In the genomic region with DNA sequence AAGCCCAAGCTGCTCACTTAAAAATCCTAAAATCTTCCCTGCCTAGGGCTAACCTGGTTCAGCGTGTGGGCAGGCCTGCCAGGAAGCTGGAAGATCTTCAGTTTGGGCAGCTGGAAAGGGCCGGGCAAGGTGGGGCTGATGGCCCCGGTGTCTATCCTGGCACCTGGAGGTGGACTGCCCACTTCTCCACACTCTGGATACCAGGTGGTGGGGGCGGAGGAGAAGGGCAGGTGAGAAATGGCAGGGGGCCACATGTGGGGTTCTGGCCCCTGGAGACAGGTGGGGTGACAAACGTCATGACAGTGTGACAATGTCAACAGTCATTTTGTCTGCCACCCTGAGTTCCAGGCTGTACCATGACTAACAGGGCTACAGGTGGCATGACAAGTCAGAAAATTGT, we compare ENCODE assay signal across 27 cellular contexts.
"Had no signal": no experiment of that assay in that cellular context is flagged by ENCODE, and none has a peak within 500 bp of the region (broad histone marks: within the 10 kb centered on the region; RNA-seq: fewer than 3 reads in every experiment).

No MANE protein-coding gene starts in this region.

- H3K27me3 ChIP-seq: testis, vagina had no signal

- H3K27ac Mint-ChIP-seq: activated naive CD4-positive, alpha-beta T cell treated with anti-CD3 and anti-CD28 coated beads for 36 hours; activated naive CD8-positive, alpha-beta T cell treated with anti-CD3 and anti-CD28 coated beads, Interleukin-2, amount 10 ng/mL, durations not matched to agents 7 days and 5 days; activated T-cell treated with anti-CD3 and anti-CD28 coated beads, Interleukin-2, amount 50 U/mL, for 72 hours; nephron progenitor cell; T-helper 17 cell had no signal

- DNase-seq: activated CD4-positive, alpha-beta T cell treated with anti-CD3 and anti-CD28 coated beads for 4 hours; activated CD4-positive, alpha-beta T cell treated with anti-CD3 and anti-CD28 coated beads, Interleukin-2, amount 50 U/mL, for 48 hours; activated CD4-positive, CD25-positive, alpha-beta regulatory T cell; activated effector memory CD4-positive, alpha-beta T cell treated with Interleukin-2 at 50 U/mL for 16 hours; activated naive CD4-positive, alpha-beta T cell treated with anti-CD3 and anti-CD28 coated beads for 36 hours; activated naive CD8-positive, alpha-beta T cell treated with anti-CD3 and anti-CD28 coated beads, Interleukin-2, amount 10 ng/mL, durations not matched to agents 7 days and 5 days; activated T-cell treated with anti-CD3 and anti-CD28 coated beads, Interleukin-2, amount 50 U/mL, for 72 hours; amniotic stem cell; cerebellar nuclear complex; effector CD8-positive, alpha-beta T cell; head of caudate nucleus; hypothalamus; left colon; mesendoderm; nephron progenitor cell; occipital lobe; posterior cingulate gyrus; stimulated activated CD4-positive, alpha-beta T cell treated with anti-CD3 and anti-CD28 coated beads, Interleukin-2, amount 100 ng/mL, for 48 hours; stimulated activated CD8-positive, alpha-beta memory T cell treated with anti-CD3 and anti-CD28 coated beads, Interleukin-4, amount 100 ng/mL, for 48 hours; stimulated activated naive CD4-positive, alpha-beta T cell; T-helper 17 cell; testis; trophoblast cell had no signal

- H3K9me3 ChIP-seq: gastroesophageal sphincter, mucosa of descending colon, testis, vagina had no signal

- H3K4me3 ChIP-seq: gastroesophageal sphincter, mucosa of descending colon, testis, vagina had no signal

- H3K9me3 Mint-ChIP-seq: activated naive CD4-positive, alpha-beta T cell treated with anti-CD3 and anti-CD28 coated beads for 36 hours; activated naive CD8-positive, alpha-beta T cell treated with anti-CD3 and anti-CD28 coated beads, Interleukin-2, amount 10 ng/mL, durations not matched to agents 7 days and 5 days; activated T-cell treated with anti-CD3 and anti-CD28 coated beads, Interleukin-2, amount 50 U/mL, for 72 hours; nephron progenitor cell had no signal

- H3K4me3 Mint-ChIP-seq: activated naive CD4-positive, alpha-beta T cell treated with anti-CD3 and anti-CD28 coated beads for 36 hours; activated naive CD8-positive, alpha-beta T cell treated with anti-CD3 and anti-CD28 coated beads, Interleukin-2, amount 10 ng/mL, durations not matched to agents 7 days and 5 days; activated T-cell treated with anti-CD3 and anti-CD28 coated beads, Interleukin-2, amount 50 U/mL, for 72 hours; nephron progenitor cell; T-helper 17 cell had no signal

- H3K4me1 Mint-ChIP-seq: activated naive CD8-positive, alpha-beta T cell treated with anti-CD3 and anti-CD28 coated beads, Interleukin-2, amount 10 ng/mL, durations not matched to agents 7 days and 5 days had no signal

- H3K36me3 ChIP-seq: gastroesophageal sphincter, vagina had no signal

- H3K27ac ChIP-seq: gastroesophageal sphincter, testis, vagina had no signal

- ATAC-seq: activated T-cell treated with anti-CD3 and anti-CD28 coated beads, Interleukin-2, amount 50 U/mL, for 72 hours; gastroesophageal sphincter; left colon; sciatic nerve; T-helper 17 cell had no signal

- H3K4me1 ChIP-seq: gastroesophageal sphincter, testis had no signal

- H3K36me3 Mint-ChIP-seq: activated naive CD8-positive, alpha-beta T cell treated with anti-CD3 and anti-CD28 coated beads, Interleukin-2, amount 10 ng/mL, durations not matched to agents 7 days and 5 days had no signal
